23 cellular contexts compared by ENCODE assay signal in genomic region chr7:88062238-88062637, GRCh38.
A peak's percentile ranks its signal among the peaks of the same experiment; 100 is the strongest.
DNase-seq lines count a peak whose midpoint lies in the region; ATAC-seq and TF ChIP-seq lines count a peak whose summit lies in the region.
"Had no signal": no experiment of that assay in that cellular context is flagged by ENCODE, and none has a peak within 500 bp of the region (broad histone marks: within the 10 kb centered on the region; RNA-seq: fewer than 3 reads in every experiment).

No MANE protein-coding gene starts in this region.

- H3K27ac ChIP-seq in DND-41 (ENCODE audit: low read length), result no peak overlapping the region
- H3K27ac ChIP-seq: 22Rv1, A549, BLaER1 had no signal

- H3K4me2 ChIP-seq in DND-41 (ENCODE audit: insufficient read depth, low read length), result no peak overlapping the region
- H3K4me2 ChIP-seq: A549, BLaER1 had no signal

- H3K36me3 Mint-ChIP-seq in naive thymus-derived CD8-positive, alpha-beta T cell, result peaks cover 0 to 2% (median 0%) of the 10 kb centered on the region in 3 donors
- H3K36me3 Mint-ChIP-seq: CD14-positive monocyte; CD4-positive, CD25-positive, alpha-beta regulatory T cell had no signal

- peak; percentile 73 for ATAC-seq in DND-41 (ENCODE audit: insufficient read depth, low read depth)
- peak in 1 of 2 donors; percentile 53 for ATAC-seq in naive thymus-derived CD8-positive, alpha-beta T cell
- ATAC-seq: A549, GM12878 had no signal

- DNase-seq in DND-41, result no peak
- DNase-seq in KBM-7, result peak; percentile 3
- DNase-seq in naive thymus-derived CD8-positive, alpha-beta T cell, result peak in 2 of 10 donors; percentile 17 to 32
- no peak for DNase-seq in Ammon's horn (ENCODE audit: low spot score)
- DNase-seq in NCI-H187 (lab: John Stamatoyannopoulos, UW), result no peak
- DNase-seq: AML-193; BE2C; C1 segment of cervical spinal cord; CD4-positive, alpha-beta memory T cell; CD4-positive, CD25-positive, alpha-beta regulatory T cell; COR-L47; DMS 273 treated with DMSO at 0.1 percent for 48 hours; DMS153; DMS53; DMS79 treated with DMSO at 0.1 percent for 48 hours; EL; GDM1 had no signal

- H3K27me3 ChIP-seq in DND-41 (ENCODE audit: insufficient read depth, low read length, poor library complexity), result no peaks in the 10 kb centered on the region
- H3K27me3 ChIP-seq: BE2C, BLaER1 had no signal

- peaks cover 8 to 16% (median 10%) of the 10 kb centered on the region in 4 donors for H3K4me1 Mint-ChIP-seq in naive thymus-derived CD8-positive, alpha-beta T cell
- H3K4me1 Mint-ChIP-seq: CD14-positive monocyte; CD4-positive, alpha-beta memory T cell; CD4-positive, CD25-positive, alpha-beta regulatory T cell; CD8-positive, alpha-beta memory T cell had no signal

- POLR2A ChIA-PET in naive thymus-derived CD8-positive, alpha-beta T cell (lab: Charles Lee), result no interaction called here

- in situ Hi-C loops in KBM-7 (cut with MboI; ENCODE audit: low pct_unique_long_range_greater_than_20kb, low sequenced_read_pairs), result no loop called here

- no peaks in the 10 kb centered on the region for H3K79me2 ChIP-seq in DND-41 (ENCODE audit: insufficient read depth, low read length)

- H3K27ac Mint-ChIP-seq in naive thymus-derived CD8-positive, alpha-beta T cell, result peak overlapping the region in 7 of 10 donors; percentile 1 to 81 (median 27)
- H3K27ac Mint-ChIP-seq: CD14-positive monocyte; CD4-positive, alpha-beta memory T cell; CD8-positive, alpha-beta memory T cell had no signal

- no peak overlapping the region for H3K9ac ChIP-seq in DND-41 (ENCODE audit: low read depth, low read length)
- H3K9ac ChIP-seq: BLaER1 had no signal

- peaks cover 0 to 3% (median 0%) of the 10 kb centered on the region in 9 donors for H3K9me3 Mint-ChIP-seq in naive thymus-derived CD8-positive, alpha-beta T cell
- H3K9me3 Mint-ChIP-seq: CD4-positive, alpha-beta memory T cell; CD4-positive, CD25-positive, alpha-beta regulatory T cell; CD8-positive, alpha-beta memory T cell had no signal

- H3K4me1 ChIP-seq in DND-41 (ENCODE audit: insufficient read depth, low read length), result peaks cover 3% of the 10 kb centered on the region; the same call in 1 of the 2 replicates
- H3K4me1 ChIP-seq: A549, BLaER1 had no signal

- no peaks in the 10 kb centered on the region for H3K9me3 ChIP-seq in DND-41 (ENCODE audit: insufficient read depth, low read length, severe bottlenecking)
- H3K9me3 ChIP-seq: A549, BE2C had no signal

- H4K20me1 ChIP-seq in DND-41 (ENCODE audit: insufficient read depth, low read length), result no peaks in the 10 kb centered on the region
- H4K20me1 ChIP-seq: BLaER1 had no signal

- H3K27me3 Mint-ChIP-seq in naive thymus-derived CD8-positive, alpha-beta T cell, result no peaks in the 10 kb centered on the region
- H3K27me3 Mint-ChIP-seq: CD4-positive, alpha-beta memory T cell; CD4-positive, CD25-positive, alpha-beta regulatory T cell; CD8-positive, alpha-beta memory T cell had no signal

- H3K4me3 ChIP-seq in DND-41 (ENCODE audit: low read depth in 1 of 2, low read length in 2 of 2), result no peak overlapping the region
- H3K4me3 ChIP-seq: A549, BLaER1, GM12878 had no signal

- H3K4me3 Mint-ChIP-seq in naive thymus-derived CD8-positive, alpha-beta T cell, result peak overlapping the region in 4 of 10 donors; percentile 0 to 12 (median 8)
- H3K4me3 Mint-ChIP-seq: CD14-positive monocyte; CD4-positive, alpha-beta memory T cell; CD4-positive, CD25-positive, alpha-beta regulatory T cell; CD8-positive, alpha-beta memory T cell had no signal

- H2AFZ ChIP-seq in DND-41 (ENCODE audit: low read depth, low read length), result no peak overlapping the region

- no peaks in the 10 kb centered on the region for H3K36me3 ChIP-seq in DND-41 (ENCODE audit: insufficient read depth, low read length)
- H3K36me3 ChIP-seq: BLaER1 had no signal

- TF ChIP-seq CTCF in DND-41 (IDR thresholded peaks at IDR 0.05; ENCODE audit: borderline replicate concordance, extremely low read depth, low read length, poor library complexity, severe bottlenecking), result no peak
